ENCODE assay signal across 5 cellular contexts in the genomic region with DNA sequence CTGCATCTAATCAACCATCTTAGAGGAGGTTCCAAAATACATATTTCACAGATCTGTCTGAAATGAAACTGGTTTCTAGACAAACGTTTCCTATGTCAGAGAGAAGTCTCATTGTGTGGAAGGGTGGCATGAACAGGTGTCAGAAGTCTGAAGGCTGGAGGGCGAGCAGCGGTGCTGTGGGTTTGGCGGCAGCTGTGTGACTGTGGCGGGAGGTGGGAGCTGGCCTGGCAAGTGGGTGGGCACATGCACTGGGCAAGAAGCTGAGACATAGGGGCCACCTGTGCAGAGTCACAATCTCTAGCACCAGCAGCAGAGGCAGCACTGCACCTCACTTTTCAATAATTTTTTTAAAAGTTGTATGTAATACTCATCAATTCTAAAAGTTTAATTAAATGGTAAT.
"Had no signal": no experiment of that assay in that cellular context is flagged by ENCODE, and none has a peak within 500 bp of the region (broad histone marks: within the 10 kb centered on the region; RNA-seq: fewer than 3 reads in every experiment).

No MANE protein-coding gene starts in this region.

- H3K4me3 ChIP-seq: GM23338 had no signal

- H3K4me1 Mint-ChIP-seq: GM23338, IgD-negative memory B cell had no signal

- ATAC-seq: GM23338 had no signal

- H3K27ac Mint-ChIP-seq: GM23338, IgD-negative memory B cell had no signal

- H3K4me2 ChIP-seq: GM23338 had no signal

- H2AFZ ChIP-seq: GM23338 had no signal

- H3K27me3 Mint-ChIP-seq: IgD-negative memory B cell had no signal

- DNase-seq: H9, HCEC 1CT, KBM-7 had no signal

- H3K4me3 Mint-ChIP-seq: GM23338, H9, IgD-negative memory B cell had no signal

- H3K36me3 Mint-ChIP-seq: IgD-negative memory B cell had no signal
